ENCODE assay signal across 8 cellular contexts in the genomic region with DNA sequence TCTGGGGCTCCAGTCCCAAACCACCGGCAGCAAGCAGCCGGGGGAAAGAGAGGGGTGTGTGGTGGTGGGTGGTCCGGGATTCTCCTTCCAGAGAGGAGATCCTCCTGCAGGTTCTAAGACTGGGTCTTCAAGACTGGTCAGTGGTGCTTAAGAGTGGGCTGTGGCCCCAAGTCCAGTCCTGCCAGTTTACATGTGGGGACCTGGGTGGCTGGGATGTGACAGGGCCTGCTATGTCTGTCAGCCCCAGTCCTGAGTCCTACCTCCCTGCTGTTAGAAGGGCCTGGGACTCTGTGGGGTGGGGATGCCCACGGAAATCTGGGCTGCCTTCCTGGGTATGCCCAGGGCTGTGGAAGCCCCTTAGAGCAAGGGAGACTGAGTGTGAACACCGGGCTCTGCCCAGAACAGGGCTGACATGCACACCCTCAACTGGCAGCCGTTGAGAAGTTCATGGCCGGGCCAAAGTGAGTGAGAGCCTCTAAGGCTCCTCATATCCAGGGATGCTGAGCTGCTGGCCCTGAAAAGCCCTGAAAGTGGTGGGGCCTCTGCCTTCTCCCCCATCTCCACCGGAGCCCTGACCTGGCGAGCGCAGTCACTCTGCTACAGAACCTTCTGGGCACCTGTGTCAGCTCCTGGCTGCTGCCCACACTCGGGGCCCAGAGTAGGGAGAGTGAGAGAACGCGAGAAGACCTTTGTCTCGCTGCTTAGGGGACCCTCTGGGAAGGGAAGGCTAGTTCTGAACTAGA. TPM values are rescaled to one million over a fixed set of nuclear protein-coding genes. Genes with fewer than 3 reads are reported as not detected.
DNase-seq lines count a peak whose midpoint lies in the region; ATAC-seq and TF ChIP-seq lines count a peak whose summit lies in the region.

No MANE protein-coding gene starts in this region.

- peaks cover 6% of the 10 kb centered on the region; the same call in 1 of the 2 replicates for H3F3A ChIP-seq in GM23338 (replicated peaks; ENCODE audit: low read depth)

- no peaks in the 10 kb centered on the region for H3K9me3 ChIP-seq in gastroesophageal sphincter
- no peaks in the 10 kb centered on the region for H3K9me3 ChIP-seq in sigmoid colon

- H3K36me3 Mint-ChIP-seq in GM23338 (ENCODE audit: low read depth): 0 out of 3 replicates have a peak, but pooled peaks cover 3% of the 10 kb centered on the region

- H3K4me2 ChIP-seq in GM23338: peak overlapping the region; percentile 90

- peak overlapping the region; percentile 68 for H3K4me3 ChIP-seq in GM23338
- peak overlapping the region; percentile 71 for H3K4me3 ChIP-seq in WI38 (ENCODE audit: low read depth, low read length)
- H3K4me3 ChIP-seq in gastroesophageal sphincter: peak overlapping the region; percentile 71 to 91
- H3K4me3 ChIP-seq in sigmoid colon: peak overlapping the region; percentile 49 to 96 (median 84)

- H3K36me3 ChIP-seq in GM23338 (ENCODE audit: insufficient read depth) (no peaks in the 10 kb centered on the region), gastroesophageal sphincter (no peaks in the 10 kb centered on the region), sigmoid colon (no peaks in the 10 kb centered on the region)

- peaks cover 51% of the 10 kb centered on the region for H3K4me1 Mint-ChIP-seq in GM23338

- no peak for TF ChIP-seq POLR2A in gastroesophageal sphincter (IDR thresholded peaks at IDR 0.05)
- no peak for TF ChIP-seq POLR2A in sigmoid colon (IDR thresholded peaks at IDR 0.05)

- peak overlapping the region; percentile 76; the same call in 1 of the 2 replicates for H2AFZ ChIP-seq in GM23338

- H3K4me3 Mint-ChIP-seq in GM23338: peak overlapping the region; percentile 82

- H3K9me3 Mint-ChIP-seq in GM23338: no peaks in the 10 kb centered on the region

- no peaks in the 10 kb centered on the region for H3K9me2 ChIP-seq in GM23338 (ENCODE audit: insufficient read depth)

- H3K27ac Mint-ChIP-seq in GM23338: no peak overlapping the region

- H3K27me3 Mint-ChIP-seq in GM23338 (ENCODE audit: insufficient read depth, low read depth, poor library complexity): peaks cover 24% of the 10 kb centered on the region

- no peak for TF ChIP-seq CTCF in GM23338 (conservative IDR thresholded peaks at IDR 0.05; ENCODE audit: low read depth in 2 of 2)
- no peak for TF ChIP-seq CTCF in WI38 (IDR thresholded peaks at IDR 0.05; ENCODE audit: low read depth, low read length)
- no peak for TF ChIP-seq CTCF in gastroesophageal sphincter (IDR thresholded peaks at IDR 0.05)
- no peak for TF ChIP-seq CTCF in sigmoid colon (IDR thresholded peaks at IDR 0.05)

- peaks cover 24% of the 10 kb centered on the region for H3K4me1 ChIP-seq in GM23338 (ENCODE audit: insufficient read depth)
- peaks cover 0 to 72% (median 45%) of the 10 kb centered on the region in 3 donors for H3K4me1 ChIP-seq in gastroesophageal sphincter
- H3K4me1 ChIP-seq in sigmoid colon: peaks cover 0 to 69% (median 60%) of the 10 kb centered on the region in 4 donors

- H3K27me3 ChIP-seq in GM23338 (ENCODE audit: insufficient read depth) (peaks cover 23% of the 10 kb centered on the region; the same call in 1 of the 2 replicates), gastroesophageal sphincter (no peaks in the 10 kb centered on the region), sigmoid colon (no peaks in the 10 kb centered on the region)

- ATAC-seq in GM23338 (no peak; the same call in 2 of the 3 replicates), gastroesophageal sphincter (no peak), GM18870 (IDR thresholded peaks at IDR 0.05; ENCODE audit: unreplicated experiment) (no peak), GM18909 (IDR thresholded peaks at IDR 0.05; ENCODE audit: poor library complexity, unreplicated experiment) (no peak), GM21529 (IDR thresholded peaks at IDR 0.05; ENCODE audit: unreplicated experiment) (no peak), GM18868 (IDR thresholded peaks at IDR 0.05; ENCODE audit: unreplicated experiment) (no peak)

- TF ChIP-seq EP300 in gastroesophageal sphincter (IDR thresholded peaks at IDR 0.05) (no peak), sigmoid colon (IDR thresholded peaks at IDR 0.05) (no peak)

- peaks cover 41% of the 10 kb centered on the region for H3K79me2 ChIP-seq in GM23338 (replicated peaks; ENCODE audit: insufficient read depth)

- intact Hi-C loops in sigmoid colon (cut with DNase I): no loop called here

- H3K27ac ChIP-seq in GM23338 (ENCODE audit: low read depth) (no peak overlapping the region), gastroesophageal sphincter (peak overlapping the region in 3 of 4 donors; percentile 93 to 96 (median 96)), sigmoid colon (peak overlapping the region; percentile 80 to 98 (median 95))

- DNase-seq in GM23338 (ENCODE audit: low spot score): no peak
- no peak for DNase-seq in sigmoid colon

- peaks cover 12% of the 10 kb centered on the region; the same call in 1 of the 2 replicates for H4K20me1 ChIP-seq in GM23338 (replicated peaks; ENCODE audit: insufficient read depth)

- WGBS in gastroesophageal sphincter (ENCODE audit: low coverage in 1 of 2), 2 donors: 50% methylated on average over 2 of the region's 14 CpGs; no CpG with 5 or more reads in 1 of the 2 donors
- WGBS in sigmoid colon, 2 donors: 64 to 75% methylated on average over 14 of the region's 14 CpGs

TF ChIP-seq in GM23338, 12 proteins besides CTCF, POLR2A, EP300 and RAD21 (continues in another document):
- TF ChIP-seq EZH2phosphoT487 (IDR thresholded peaks at IDR 0.05; ENCODE audit: unreplicated experiment) (no peak), ZNF114 (CRISPR knock-in tag; IDR thresholded peaks at IDR 0.05) (no peak), STAT1 (IDR thresholded peaks at IDR 0.05; ENCODE audit: unreplicated experiment) (no peak), POLR2AphosphoS5 (IDR thresholded peaks at IDR 0.05; ENCODE audit: low read depth) (no peak), JUNB (IDR thresholded peaks at IDR 0.05; ENCODE audit: unreplicated experiment) (no peak)
- TF ChIP-seq, protein P1, sequence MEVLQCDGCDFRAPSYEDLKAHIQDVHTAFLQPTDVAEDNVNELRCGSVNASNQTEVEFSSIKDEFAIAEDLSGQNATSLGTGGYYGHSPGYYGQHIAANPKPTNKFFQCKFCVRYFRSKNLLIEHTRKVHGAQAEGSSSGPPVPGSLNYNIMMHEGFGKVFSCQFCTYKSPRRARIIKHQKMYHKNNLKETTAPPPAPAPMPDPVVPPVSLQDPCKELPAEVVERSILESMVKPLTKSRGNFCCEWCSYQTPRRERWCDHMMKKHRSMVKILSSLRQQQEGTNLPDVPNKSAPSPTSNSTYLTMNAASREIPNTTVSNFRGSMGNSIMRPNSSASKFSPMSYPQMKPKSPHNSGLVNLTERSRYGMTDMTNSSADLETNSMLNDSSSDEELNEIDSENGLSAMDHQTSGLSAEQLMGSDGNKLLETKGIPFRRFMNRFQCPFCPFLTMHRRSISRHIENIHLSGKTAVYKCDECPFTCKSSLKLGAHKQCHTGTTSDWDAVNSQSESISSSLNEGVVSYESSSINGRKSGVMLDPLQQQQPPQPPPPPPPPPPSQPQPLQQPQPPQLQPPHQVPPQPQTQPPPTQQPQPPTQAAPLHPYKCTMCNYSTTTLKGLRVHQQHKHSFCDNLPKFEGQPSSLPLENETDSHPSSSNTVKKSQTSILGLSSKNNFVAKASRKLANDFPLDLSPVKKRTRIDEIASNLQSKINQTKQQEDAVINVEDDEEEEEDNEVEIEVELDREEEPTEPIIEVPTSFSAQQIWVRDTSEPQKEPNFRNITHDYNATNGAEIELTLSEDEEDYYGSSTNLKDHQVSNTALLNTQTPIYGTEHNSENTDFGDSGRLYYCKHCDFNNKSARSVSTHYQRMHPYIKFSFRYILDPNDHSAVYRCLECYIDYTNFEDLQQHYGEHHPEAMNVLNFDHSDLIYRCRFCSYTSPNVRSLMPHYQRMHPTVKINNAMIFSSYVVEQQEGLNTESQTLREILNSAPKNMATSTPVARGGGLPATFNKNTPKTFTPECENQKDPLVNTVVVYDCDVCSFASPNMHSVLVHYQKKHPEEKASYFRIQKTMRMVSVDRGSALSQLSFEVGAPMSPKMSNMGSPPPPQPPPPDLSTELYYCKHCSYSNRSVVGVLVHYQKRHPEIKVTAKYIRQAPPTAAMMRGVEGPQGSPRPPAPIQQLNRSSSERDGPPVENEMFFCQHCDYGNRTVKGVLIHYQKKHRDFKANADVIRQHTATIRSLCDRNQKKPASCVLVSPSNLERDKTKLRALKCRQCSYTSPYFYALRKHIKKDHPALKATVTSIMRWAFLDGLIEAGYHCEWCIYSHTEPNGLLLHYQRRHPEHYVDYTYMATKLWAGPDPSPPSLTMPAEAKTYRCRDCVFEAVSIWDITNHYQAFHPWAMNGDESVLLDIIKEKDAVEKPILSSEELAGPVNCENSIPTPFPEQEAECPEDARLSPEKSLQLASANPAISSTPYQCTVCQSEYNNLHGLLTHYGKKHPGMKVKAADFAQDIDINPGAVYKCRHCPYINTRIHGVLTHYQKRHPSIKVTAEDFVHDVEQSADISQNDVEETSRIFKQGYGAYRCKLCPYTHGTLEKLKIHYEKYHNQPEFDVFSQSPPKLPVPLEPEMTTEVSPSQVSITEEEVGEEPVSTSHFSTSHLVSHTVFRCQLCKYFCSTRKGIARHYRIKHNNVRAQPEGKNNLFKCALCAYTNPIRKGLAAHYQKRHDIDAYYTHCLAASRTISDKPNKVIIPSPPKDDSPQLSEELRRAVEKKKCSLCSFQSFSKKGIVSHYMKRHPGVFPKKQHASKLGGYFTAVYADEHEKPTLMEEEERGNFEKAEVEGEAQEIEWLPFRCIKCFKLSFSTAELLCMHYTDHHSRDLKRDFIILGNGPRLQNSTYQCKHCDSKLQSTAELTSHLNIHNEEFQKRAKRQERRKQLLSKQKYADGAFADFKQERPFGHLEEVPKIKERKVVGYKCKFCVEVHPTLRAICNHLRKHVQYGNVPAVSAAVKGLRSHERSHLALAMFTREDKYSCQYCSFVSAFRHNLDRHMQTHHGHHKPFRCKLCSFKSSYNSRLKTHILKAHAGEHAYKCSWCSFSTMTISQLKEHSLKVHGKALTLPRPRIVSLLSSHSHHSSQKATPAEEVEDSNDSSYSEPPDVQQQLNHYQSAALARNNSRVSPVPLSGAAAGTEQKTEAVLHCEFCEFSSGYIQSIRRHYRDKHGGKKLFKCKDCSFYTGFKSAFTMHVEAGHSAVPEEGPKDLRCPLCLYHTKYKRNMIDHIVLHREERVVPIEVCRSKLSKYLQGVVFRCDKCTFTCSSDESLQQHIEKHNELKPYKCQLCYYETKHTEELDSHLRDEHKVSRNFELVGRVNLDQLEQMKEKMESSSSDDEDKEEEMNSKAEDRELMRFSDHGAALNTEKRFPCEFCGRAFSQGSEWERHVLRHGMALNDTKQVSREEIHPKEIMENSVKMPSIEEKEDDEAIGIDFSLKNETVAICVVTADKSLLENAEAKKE (CRISPR knock-in tag; IDR thresholded peaks at IDR 0.05): no peak

RNA-seq across cellular contexts. Expression of a gene that starts 1.7 kb away (rescaled TPM):
- total RNA-seq in GM23338 (2014; rRNA removed; shearing (Covaris generic)): 8.9 and 11.8 TPM in 2 replicates
- polyA plus RNA-seq in GM23338 (2016; fragmentation: Nextera tagmentation; extraction: Ambion mirVana): 4.3 and 5.0 TPM in 2 replicates
- total RNA-seq in gastroesophageal sphincter: 10 to 100 TPM; 37.2 to 51.2 (median 39.2) TPM
- total RNA-seq in sigmoid colon: 10 to 100 TPM; 21.4 to 31.9 (median 28.5) TPM
- polyA plus RNA-seq in sigmoid colon: 10 to 100 TPM; 10.9 to 16.7 (median 12.6) TPM
